24 cellular contexts compared by ENCODE assay signal in genomic region chr11:12460441-12460840, GRCh38.
DNase-seq lines count a peak whose midpoint lies in the region; ATAC-seq, FAIRE-seq and TF ChIP-seq lines count a peak whose summit lies in the region.
"Had no signal": no experiment of that assay in that cellular context is flagged by ENCODE, and none has a peak within 500 bp of the region (broad histone marks: within the 10 kb centered on the region; RNA-seq: fewer than 3 reads in every experiment).

No MANE protein-coding gene starts in this region.

- POLR2A ChIA-PET in HepG2 (lab: Yijun Ruan, JAX): no interaction called here
- POLR2A ChIA-PET in activated CD4-positive, alpha-beta memory T cell treated with anti-CD3 and anti-CD28 coated beads for 36 hours (lab: Charles Lee): no interaction called here

- no peak overlapping the region for H3K9ac ChIP-seq in HepG2 (ENCODE audit: insufficient read depth, low read depth, low read length)
- H3K9ac ChIP-seq: parathyroid adenoma had no signal

- no peaks in the 10 kb centered on the region for H3K27me3 Mint-ChIP-seq in activated CD4-positive, alpha-beta memory T cell treated with anti-CD3 and anti-CD28 coated beads for 36 hours
- no peaks in the 10 kb centered on the region for H3K27me3 Mint-ChIP-seq in activated naive CD8-positive, alpha-beta T cell treated with anti-CD3 and anti-CD28 coated beads, Interleukin-2, amount 50 U/mL, for 24 hours

- no peak overlapping the region for H2AFZ ChIP-seq in HepG2 (ENCODE audit: low read length)
- H2AFZ ChIP-seq in osteoblast (ENCODE audit: low read length): no peak overlapping the region
- H2AFZ ChIP-seq: parathyroid adenoma had no signal

- peaks cover 7% of the 10 kb centered on the region for H3K9me3 Mint-ChIP-seq in activated CD4-positive, alpha-beta memory T cell treated with anti-CD3 and anti-CD28 coated beads for 36 hours
- no peaks in the 10 kb centered on the region for H3K9me3 Mint-ChIP-seq in activated naive CD8-positive, alpha-beta T cell treated with anti-CD3 and anti-CD28 coated beads, Interleukin-2, amount 50 U/mL, for 24 hours

- no peak overlapping the region for H3K27ac Mint-ChIP-seq in activated CD4-positive, alpha-beta memory T cell treated with anti-CD3 and anti-CD28 coated beads for 36 hours
- no peak overlapping the region for H3K27ac Mint-ChIP-seq in activated naive CD8-positive, alpha-beta T cell treated with anti-CD3 and anti-CD28 coated beads, Interleukin-2, amount 50 U/mL, for 24 hours
- H3K27ac Mint-ChIP-seq: CD4-positive, CD25-positive, alpha-beta regulatory T cell; stimulated activated naive CD8-positive, alpha-beta T cell treated with anti-CD3 and anti-CD28 coated beads, Interleukin-15, amount 100 ng/mL, for 72 hours; T-cell had no signal

- ATAC-seq in HepG2 (peak; percentile 43; the same call in 2 of the 3 replicates), right lobe of liver (no peak), foreskin keratinocyte (no peak)
- ATAC-seq in activated naive CD8-positive, alpha-beta T cell treated with anti-CD3 and anti-CD28 coated beads, Interleukin-2, amount 50 U/mL, for 24 hours: no peak
- ATAC-seq: stimulated activated naive CD8-positive, alpha-beta T cell treated with anti-CD3 and anti-CD28 coated beads, Interleukin-15, amount 100 ng/mL, for 72 hours; T-cell had no signal

- H3K4me2 ChIP-seq in HepG2 (ENCODE audit: low read depth, low read length) (no peak overlapping the region), osteoblast (ENCODE audit: insufficient read depth, low read length) (no peak overlapping the region)

- peak; percentile 14 for DNase-seq in HepG2 (ENCODE audit: low spot score)
- DNase-seq in right lobe of liver: no peak
- DNase-seq in dorsolateral prefrontal cortex: no peak
- DNase-seq in osteoblast (ENCODE audit: insufficient read length, low spot score, missing footprints): no peak
- DNase-seq in foreskin keratinocyte: no peak
- DNase-seq in activated CD4-positive, alpha-beta memory T cell treated with anti-CD3 and anti-CD28 coated beads for 36 hours: no peak
- DNase-seq in NCI-H1436 treated with DMSO at 0.1 percent for 48 hours (lab: John Stamatoyannopoulos, UW): no peak
- no peak for DNase-seq in activated naive CD8-positive, alpha-beta T cell treated with anti-CD3 and anti-CD28 coated beads, Interleukin-2, amount 50 U/mL, for 24 hours
- DNase-seq: activated CD4-positive, alpha-beta T cell treated with anti-CD3 and anti-CD28 coated beads for 48 hours; activated CD8-positive, alpha-beta memory T cell treated with anti-CD3 and anti-CD28 coated beads, Interleukin-2, amount 50 U/mL, for 4 hours; activated effector memory CD4-positive, alpha-beta T cell treated with Interleukin-2 at 50 U/mL for 16 hours; caudate nucleus; CD4-positive, CD25-positive, alpha-beta regulatory T cell; DMS53; esophagus squamous epithelium; glutamatergic neuron; NCI-H1694 treated with DMSO at 0.1 percent for 48 hours; NCI-H526; SIG-M5; stimulated activated CD4-positive, alpha-beta T cell treated with anti-CD3 and anti-CD28 coated beads, Interleukin-2, amount 100 ng/mL, for 48 hours; stimulated activated naive CD8-positive, alpha-beta T cell treated with anti-CD3 and anti-CD28 coated beads, Interleukin-15, amount 100 ng/mL, for 72 hours; T-cell had no signal

- TF ChIP-seq CTCF in HepG2 (CRISPR knock-in tag; IDR thresholded peaks at IDR 0.05) (no peak), right lobe of liver (IDR thresholded peaks at IDR 0.05) (no peak), dorsolateral prefrontal cortex (IDR thresholded peaks at IDR 0.05 in 54 of 56, conservative IDR thresholded peaks at IDR 0.05 in 2 of 56; ENCODE audit: low read depth in 1 of 56, partially characterized antibody in 56 of 56) (no peak), osteoblast (IDR thresholded peaks at IDR 0.05; ENCODE audit: extremely low read depth, low read depth, low read length) (no peak), foreskin keratinocyte (conservative IDR thresholded peaks at IDR 0.05) (no peak)

- H3K9me3 ChIP-seq in HepG2 (ENCODE audit: low read length) (no peaks in the 10 kb centered on the region), right lobe of liver (no peaks in the 10 kb centered on the region), osteoblast (ENCODE audit: low read depth, low read length) (no peaks in the 10 kb centered on the region)
- H3K9me3 ChIP-seq: esophagus squamous epithelium had no signal

- H3K4me1 ChIP-seq in HepG2 (ENCODE audit: insufficient read depth, low read length): peaks cover 8% of the 10 kb centered on the region; the same call in 1 of the 2 replicates
- no peaks in the 10 kb centered on the region for H3K4me1 ChIP-seq in right lobe of liver
- H3K4me1 ChIP-seq in osteoblast (ENCODE audit: insufficient read depth, low read length): peaks cover 34% of the 10 kb centered on the region
- H3K4me1 ChIP-seq in foreskin keratinocyte: no peaks in the 10 kb centered on the region
- H3K4me1 ChIP-seq: parathyroid adenoma had no signal

- no peak overlapping the region for H3K27ac ChIP-seq in HepG2 (ENCODE audit: extremely low read length, insufficient read depth, low read length)
- H3K27ac ChIP-seq in right lobe of liver: no peak overlapping the region
- H3K27ac ChIP-seq in dorsolateral prefrontal cortex: peak overlapping the region in 52 of 59 donors; percentile 11 to 91 (median 65)
- H3K27ac ChIP-seq in osteoblast (ENCODE audit: low read depth, low read length): peak overlapping the region; percentile 26
- H3K27ac ChIP-seq in foreskin keratinocyte: no peak overlapping the region
- H3K27ac ChIP-seq: esophagus squamous epithelium, parathyroid adenoma had no signal

- CTCF ChIA-PET in HepG2 (lab: Yijun Ruan, JAX; ENCODE audit: low intra/inter-chr PET ratio, low total read pairs): no interaction called here
- CTCF ChIA-PET in activated CD4-positive, alpha-beta memory T cell treated with anti-CD3 and anti-CD28 coated beads for 36 hours (lab: Charles Lee): no interaction called here

- TF ChIP-seq EP300 in HepG2 (IDR thresholded peaks at IDR 0.05; ENCODE audit: low read depth in 2 of 2, low read length in 2 of 2) (no peak), HepG2 (CRISPR knock-in tag; IDR thresholded peaks at IDR 0.05; ENCODE audit: borderline replicate concordance) (no peak)

- BruUV-seq in HepG2 (replicated peaks; lab: Mats Ljungman, UMichigan): no TSS peak

- in situ Hi-C loops in HepG2 (cut with HindIII; ENCODE audit: extremely low pct_ligation_motif_present, low pct_unique_long_range_greater_than_20kb): no loop called here

- no peaks in the 10 kb centered on the region for H3K4me1 Mint-ChIP-seq in activated CD4-positive, alpha-beta memory T cell treated with anti-CD3 and anti-CD28 coated beads for 36 hours (ENCODE audit: low read depth)
- no peaks in the 10 kb centered on the region for H3K4me1 Mint-ChIP-seq in activated naive CD8-positive, alpha-beta T cell treated with anti-CD3 and anti-CD28 coated beads, Interleukin-2, amount 50 U/mL, for 24 hours
- H3K4me1 Mint-ChIP-seq: CD4-positive, CD25-positive, alpha-beta regulatory T cell; stimulated activated naive CD8-positive, alpha-beta T cell treated with anti-CD3 and anti-CD28 coated beads, Interleukin-15, amount 100 ng/mL, for 72 hours; T-cell had no signal

- H3K4me3 ChIP-seq in HepG2 (replicated peaks in 1 of 3; ENCODE audit: insufficient read depth in 1 of 3, low read depth in 2 of 3, low read length in 3 of 3): no peak overlapping the region
- H3K4me3 ChIP-seq in right lobe of liver: no peak overlapping the region
- no peak overlapping the region for H3K4me3 ChIP-seq in dorsolateral prefrontal cortex
- no peak overlapping the region for H3K4me3 ChIP-seq in osteoblast (ENCODE audit: insufficient read depth, low read length)
- H3K4me3 ChIP-seq: esophagus squamous epithelium had no signal

- no peaks in the 10 kb centered on the region for H3K27me3 ChIP-seq in HepG2 (ENCODE audit: control insufficient read depth in 1 of 2, insufficient read depth in 2 of 2, low read length in 2 of 2)
- H3K27me3 ChIP-seq in right lobe of liver: no peaks in the 10 kb centered on the region
- no peaks in the 10 kb centered on the region for H3K27me3 ChIP-seq in dorsolateral prefrontal cortex
- H3K27me3 ChIP-seq in osteoblast (ENCODE audit: insufficient read depth, low read length): no peaks in the 10 kb centered on the region
- H3K27me3 ChIP-seq in foreskin keratinocyte: no peaks in the 10 kb centered on the region
- H3K27me3 ChIP-seq: esophagus squamous epithelium had no signal

- no peak for FAIRE-seq in HepG2 (lab: Jason Lieb, UNC)
- FAIRE-seq: urothelium cell line had no signal

- H3K36me3 Mint-ChIP-seq in activated CD4-positive, alpha-beta memory T cell treated with anti-CD3 and anti-CD28 coated beads for 36 hours: peaks cover 2% of the 10 kb centered on the region
- H3K36me3 Mint-ChIP-seq in activated naive CD8-positive, alpha-beta T cell treated with anti-CD3 and anti-CD28 coated beads, Interleukin-2, amount 50 U/mL, for 24 hours (ENCODE audit: low read depth): no peaks in the 10 kb centered on the region
- H3K36me3 Mint-ChIP-seq: CD4-positive, CD25-positive, alpha-beta regulatory T cell had no signal

- H3K4me3 Mint-ChIP-seq in activated CD4-positive, alpha-beta memory T cell treated with anti-CD3 and anti-CD28 coated beads for 36 hours: no peak overlapping the region
- no peak overlapping the region for H3K4me3 Mint-ChIP-seq in activated naive CD8-positive, alpha-beta T cell treated with anti-CD3 and anti-CD28 coated beads, Interleukin-2, amount 50 U/mL, for 24 hours
- H3K4me3 Mint-ChIP-seq: CD4-positive, CD25-positive, alpha-beta regulatory T cell; stimulated activated naive CD8-positive, alpha-beta T cell treated with anti-CD3 and anti-CD28 coated beads, Interleukin-15, amount 100 ng/mL, for 72 hours; T-cell had no signal

- H4K20me1 ChIP-seq in HepG2 (ENCODE audit: insufficient read depth, low read length): no peaks in the 10 kb centered on the region
- H4K20me1 ChIP-seq in osteoblast (ENCODE audit: insufficient read depth, low read length): peaks cover 47% of the 10 kb centered on the region

- TF ChIP-seq POLR2A in HepG2 (IDR thresholded peaks at IDR 0.05; ENCODE audit: insufficient read depth in 1 of 2, low read depth in 2 of 2, low read length in 2 of 2) (no peak), right lobe of liver (IDR thresholded peaks at IDR 0.05) (no peak)

- H3K36me3 ChIP-seq in HepG2 (replicated peaks in 1 of 2; ENCODE audit: control insufficient read depth in 1 of 2, insufficient read depth in 2 of 2, low read length in 2 of 2) (no peaks in the 10 kb centered on the region), right lobe of liver (no peaks in the 10 kb centered on the region), osteoblast (ENCODE audit: insufficient read depth, low read length) (no peaks in the 10 kb centered on the region)
- H3K36me3 ChIP-seq: esophagus squamous epithelium had no signal

- 40% methylated on average over 4 of the region's 4 CpGs for WGBS in HepG2 (ENCODE audit: low lambda C conversion rate)
- 53% methylated on average over 4 of the region's 4 CpGs for WGBS in right lobe of liver (ENCODE audit: insufficient coverage, low coverage, low lambda C conversion rate, missing lambda C conversion rate)

- no peak for TF ChIP-seq RAD21 in HepG2 (CRISPR knock-in tag; IDR thresholded peaks at IDR 0.05)

- H3K79me2 ChIP-seq in HepG2 (ENCODE audit: insufficient read depth, low read length) (no peaks in the 10 kb centered on the region), osteoblast (ENCODE audit: insufficient read depth, low read length) (peaks cover 94% of the 10 kb centered on the region)

- intact Hi-C loops in HepG2 (cut with micrococcal nuclease; ENCODE audit: unreplicated experiment): no loop called here
- intact Hi-C loops in right lobe of liver (cut with DNase I): no loop called here
- intact Hi-C loops in dorsolateral prefrontal cortex (cut with DNase I): no loop called here
- intact Hi-C loops in activated CD4-positive, alpha-beta memory T cell treated with anti-CD3 and anti-CD28 coated beads for 36 hours (cut with micrococcal nuclease): no loop called here

Comparison
In these comparisons a context has a peak if more than half of its experiments do, and no peak if none do; other contexts are left out.
1. H3K27ac ChIP-seq: peak in dorsolateral prefrontal cortex (52 of 59) and osteoblast (single experiment); none in HepG2 (single experiment), right lobe of liver (0 of 3) and foreskin keratinocyte (single experiment).